1 cellular context compared by ENCODE assay signal in the genomic region with DNA sequence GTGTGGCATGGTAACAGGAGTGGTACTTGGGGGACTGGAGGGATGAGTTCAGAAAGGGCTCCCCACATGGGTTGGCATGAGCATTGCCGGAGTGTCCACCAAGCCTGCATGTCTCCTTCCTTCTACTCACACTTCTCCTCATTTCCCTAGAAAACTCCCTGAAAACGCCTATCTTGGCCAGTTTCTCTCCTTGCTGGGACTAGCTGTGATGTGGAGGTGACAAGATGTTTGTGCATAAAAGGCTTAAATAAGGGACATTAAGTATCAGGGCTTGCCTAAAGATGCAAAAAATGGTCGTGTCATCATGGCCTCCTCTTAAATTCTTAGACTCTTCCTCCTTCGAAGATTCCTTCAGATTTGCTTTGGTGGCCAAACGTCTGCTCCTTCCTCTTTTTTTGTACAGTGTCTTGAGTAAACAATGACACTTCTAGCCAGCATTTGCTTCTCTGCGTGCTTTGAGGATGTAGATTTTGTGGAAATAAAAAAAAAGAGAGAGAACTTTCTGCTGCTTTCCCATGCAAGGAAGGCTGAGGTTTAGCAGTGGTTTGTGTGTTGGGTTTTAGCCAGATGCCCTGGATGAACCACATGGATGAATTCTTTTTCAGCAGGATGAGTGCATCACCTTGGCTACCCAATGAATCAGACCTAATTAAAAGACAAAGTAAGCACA.
TF ChIP-seq lines count a peak whose summit lies in the region.

No MANE protein-coding gene starts in this region.

TF ChIP-seq in WTC11, 78 proteins besides CTCF, POLR2A, EP300 and RAD21 (continued from another document):
- TF ChIP-seq AR (CRISPR knock-in tag; IDR thresholded peaks at IDR 0.05) (no peak), CDX4 (CRISPR knock-in tag; IDR thresholded peaks at IDR 0.05; ENCODE audit: borderline replicate concordance) (no peak), TCF7 (CRISPR knock-in tag; IDR thresholded peaks at IDR 0.05; ENCODE audit: low read depth) (no peak), ARID4B (CRISPR knock-in tag; IDR thresholded peaks at IDR 0.05; ENCODE audit: borderline replicate concordance) (no peak), NFE2L1 (CRISPR knock-in tag; IDR thresholded peaks at IDR 0.05) (no peak), CREB1 (CRISPR knock-in tag; IDR thresholded peaks at IDR 0.05) (no peak), SP1 (CRISPR knock-in tag; conservative IDR thresholded peaks at IDR 0.05) (no peak), ZNF219 (CRISPR knock-in tag; IDR thresholded peaks at IDR 0.05; ENCODE audit: borderline replicate concordance) (no peak), ATF6 (CRISPR knock-in tag; IDR thresholded peaks at IDR 0.05) (no peak), ZBTB21 (CRISPR knock-in tag; IDR thresholded peaks at IDR 0.05; ENCODE audit: borderline replicate concordance) (no peak), ZNF281 (CRISPR knock-in tag; IDR thresholded peaks at IDR 0.05) (no peak), ATF3 (CRISPR knock-in tag; conservative IDR thresholded peaks at IDR 0.05) (no peak), FOXJ3 (CRISPR knock-in tag; IDR thresholded peaks at IDR 0.05; ENCODE audit: borderline replicate concordance) (no peak)
